2 cellular contexts compared by ENCODE assay signal in the genomic region with DNA sequence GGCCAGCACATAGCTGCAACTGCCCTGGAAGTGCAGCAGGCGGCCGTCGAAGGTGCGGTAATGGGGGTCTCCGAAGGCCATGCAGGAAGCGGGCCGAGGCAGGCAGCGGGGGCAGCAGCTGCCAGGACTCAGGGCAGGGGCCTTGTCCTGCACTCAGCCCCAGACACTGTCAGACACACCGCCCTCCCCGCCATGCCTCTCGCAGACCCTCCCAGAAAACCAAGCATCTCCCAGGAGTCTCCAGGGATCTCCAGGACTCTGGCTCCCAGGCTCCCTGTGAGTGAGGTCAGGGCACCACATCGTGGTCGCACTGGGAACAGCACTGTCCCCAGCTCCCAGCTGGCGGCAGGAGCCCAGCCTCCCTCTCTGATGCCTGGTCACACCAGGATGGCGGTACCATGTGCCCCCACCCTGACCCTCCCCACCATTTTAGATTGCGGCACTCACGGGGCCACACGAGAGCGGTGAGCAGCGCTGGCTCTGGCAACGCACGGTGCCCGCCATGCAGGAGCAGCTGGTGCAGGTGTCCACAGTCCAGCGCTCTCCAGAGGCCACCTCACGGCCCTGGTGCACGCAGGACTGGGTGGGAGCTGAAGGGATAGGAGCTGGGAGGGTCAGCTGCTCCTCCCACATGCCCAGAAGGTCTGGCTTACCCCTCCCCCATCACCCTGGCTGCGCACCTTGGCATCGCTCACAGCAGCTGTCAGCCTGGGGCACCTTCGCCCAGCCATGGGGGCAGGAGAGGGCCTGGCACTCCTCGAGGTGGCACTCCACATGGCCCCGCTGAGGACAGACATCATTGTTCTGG.
TF ChIP-seq lines count a peak whose summit lies in the region.

No MANE protein-coding gene starts in this region.

TF ChIP-seq in HEK293T, 16 proteins besides CTCF, POLR2A, EP300 and RAD21:
- TF ChIP-seq ARNT (IDR thresholded peaks at IDR 0.05): no peak
- no peak for TF ChIP-seq NFRKB (IDR thresholded peaks at IDR 0.05)
- no peak for TF ChIP-seq FOXM1 (IDR thresholded peaks at IDR 0.05; ENCODE audit: borderline replicate concordance)
- TF ChIP-seq ZNF384 (IDR thresholded peaks at IDR 0.05): no peak
- TF ChIP-seq, protein P1, sequence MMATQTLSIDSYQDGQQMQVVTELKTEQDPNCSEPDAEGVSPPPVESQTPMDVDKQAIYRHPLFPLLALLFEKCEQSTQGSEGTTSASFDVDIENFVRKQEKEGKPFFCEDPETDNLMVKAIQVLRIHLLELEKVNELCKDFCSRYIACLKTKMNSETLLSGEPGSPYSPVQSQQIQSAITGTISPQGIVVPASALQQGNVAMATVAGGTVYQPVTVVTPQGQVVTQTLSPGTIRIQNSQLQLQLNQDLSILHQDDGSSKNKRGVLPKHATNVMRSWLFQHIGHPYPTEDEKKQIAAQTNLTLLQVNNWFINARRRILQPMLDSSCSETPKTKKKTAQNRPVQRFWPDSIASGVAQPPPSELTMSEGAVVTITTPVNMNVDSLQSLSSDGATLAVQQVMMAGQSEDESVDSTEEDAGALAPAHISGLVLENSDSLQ (IDR thresholded peaks at IDR 0.05): no peak
- TF ChIP-seq FOXA1 (IDR thresholded peaks at IDR 0.05): no peak
- no peak for TF ChIP-seq BHLHE40 (IDR thresholded peaks at IDR 0.05; ENCODE audit: borderline replicate concordance)
- no peak for TF ChIP-seq SUZ12 (IDR thresholded peaks at IDR 0.05)
- no peak for TF ChIP-seq CTBP1 (IDR thresholded peaks at IDR 0.05; ENCODE audit: borderline replicate concordance)
- TF ChIP-seq FOXK2 (IDR thresholded peaks at IDR 0.05): no peak
- TF ChIP-seq ELF4 (IDR thresholded peaks at IDR 0.05): no peak
- no peak for TF ChIP-seq TARDBP (IDR thresholded peaks at IDR 0.05)
- TF ChIP-seq L3MBTL2 (conservative IDR thresholded peaks at IDR 0.05): no peak
- TF ChIP-seq SP1 (IDR thresholded peaks at IDR 0.05): no peak
- no peak for TF ChIP-seq LEF1 (IDR thresholded peaks at IDR 0.05; ENCODE audit: borderline replicate concordance)

TF ChIP-seq in endothelial cell of umbilical vein, 7 proteins besides CTCF, POLR2A, EP300 and RAD21:
- no peak for TF ChIP-seq GATA2 (IDR thresholded peaks at IDR 0.05; ENCODE audit: insufficient read depth, insufficient read length, low read depth, low read length)
- no peak for TF ChIP-seq MYC (IDR thresholded peaks at IDR 0.05; ENCODE audit: low read depth, low read length)
- no peak for TF ChIP-seq FOS (IDR thresholded peaks at IDR 0.05; ENCODE audit: borderline replicate concordance, insufficient read depth, low read length)
- TF ChIP-seq, protein P2, sequence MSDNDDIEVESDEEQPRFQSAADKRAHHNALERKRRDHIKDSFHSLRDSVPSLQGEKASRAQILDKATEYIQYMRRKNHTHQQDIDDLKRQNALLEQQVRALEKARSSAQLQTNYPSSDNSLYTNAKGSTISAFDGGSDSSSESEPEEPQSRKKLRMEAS (IDR thresholded peaks at IDR 0.05; ENCODE audit: insufficient read depth, insufficient read length): no peak
- no peak for TF ChIP-seq EZH2 (IDR thresholded peaks at IDR 0.05; ENCODE audit: borderline replicate concordance, low read depth, low read length, severe bottlenecking)
- no peak for TF ChIP-seq JUN (IDR thresholded peaks at IDR 0.05; ENCODE audit: borderline replicate concordance, insufficient read depth, insufficient read length, low read depth)
